Comparison of ENCODE assay signal across 24 cellular contexts in the genomic region with DNA sequence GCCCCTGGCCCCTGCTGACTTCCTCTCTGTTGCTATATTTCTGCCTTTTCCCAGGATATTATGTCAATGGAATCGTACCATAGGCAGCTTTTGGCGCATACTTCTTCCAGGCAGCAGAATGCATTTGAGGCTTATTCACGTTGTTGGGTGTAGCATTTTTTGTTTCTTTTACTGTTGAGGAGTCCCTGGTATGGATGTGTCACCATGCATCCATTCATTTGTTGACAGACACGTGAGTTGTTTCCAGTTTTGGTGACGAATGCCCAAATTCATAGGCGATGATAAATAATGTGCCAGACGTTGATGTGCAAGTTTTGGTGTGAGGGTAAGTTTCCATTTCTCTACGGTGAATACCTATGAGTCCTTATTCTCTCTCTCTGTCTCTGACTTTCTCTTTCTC. TPM values are rescaled to one million over a fixed set of nuclear protein-coding genes. Genes with fewer than 3 reads are reported as not detected.
"Had no signal": no experiment of that assay in that cellular context is flagged by ENCODE, and none has a peak within 500 bp of the region (broad histone marks: within the 10 kb centered on the region; RNA-seq: fewer than 3 reads in every experiment).

No MANE protein-coding gene starts in this region.

- H3K27ac ChIP-seq: gastrocnemius medialis, parathyroid adenoma, spleen had no signal

- H3K36me3 Mint-ChIP-seq: activated naive CD4-positive, alpha-beta T cell treated with anti-CD3 and anti-CD28 coated beads, Interleukin-2, amount 10 ng/mL, durations not matched to agents 7 days and 5 days; stimulated activated naive B cell treated with anti-CD40 and anti-IgM and Interleukin-4, amounts not matched to agents 10 μg/mL and 1 μg/mL and 100 μg/mL, for 72 hours had no signal

- H2AFZ ChIP-seq: parathyroid adenoma had no signal

- H3K27me3 ChIP-seq: gastrocnemius medialis had no signal

- H3K9me3 Mint-ChIP-seq: activated CD4-positive, alpha-beta T cell treated with anti-CD3 and anti-CD28 coated beads, Interleukin-2, amount 10 ng/mL, durations not matched to agents 7 days and 5 days; activated naive CD4-positive, alpha-beta T cell treated with anti-CD3 and anti-CD28 coated beads, Interleukin-2, amount 10 ng/mL, durations not matched to agents 7 days and 5 days; activated naive CD8-positive, alpha-beta T cell treated with anti-CD3 and anti-CD28 coated beads, Interleukin-2, amount 50 U/mL, for 24 hours; nephron; stimulated activated naive B cell treated with anti-CD40 and anti-IgM and Interleukin-4, amounts not matched to agents 10 μg/mL and 1 μg/mL and 100 μg/mL, for 72 hours had no signal

- H3K4me1 ChIP-seq: gastrocnemius medialis, parathyroid adenoma had no signal

- H3K9me3 ChIP-seq: gastrocnemius medialis had no signal

- H3K36me3 ChIP-seq: gastrocnemius medialis, spleen had no signal

- H3K4me3 ChIP-seq: gastrocnemius medialis, lung, spleen had no signal

- ATAC-seq: activated CD4-positive, CD25-positive, alpha-beta regulatory T cell treated with anti-CD3 and anti-CD28 coated beads, Interleukin-2, amount 50 U/mL, for 24 hours; activated CD8-positive, alpha-beta T cell treated with anti-CD3 and anti-CD28 coated beads, Interleukin-2, amount 10 ng/mL, durations not matched to agents 7 days and 5 days; activated naive CD8-positive, alpha-beta T cell treated with anti-CD3 and anti-CD28 coated beads, Interleukin-2, amount 50 U/mL, for 24 hours; gastrocnemius medialis; left lobe of liver; sciatic nerve; stimulated activated naive B cell treated with anti-CD40 and anti-IgM and Interleukin-4, amounts not matched to agents 10 μg/mL and 1 μg/mL and 100 μg/mL, for 72 hours had no signal

- H3K9ac ChIP-seq: parathyroid adenoma had no signal

- DNase-seq: activated CD4-positive, alpha-beta T cell treated with anti-CD3 and anti-CD28 coated beads, Interleukin-2, amount 10 ng/mL, durations not matched to agents 7 days and 5 days; activated CD8-positive, alpha-beta memory T cell treated with anti-CD3 and anti-CD28 coated beads, Interleukin-2, amount 50 U/mL, for 4 hours; activated CD8-positive, alpha-beta T cell treated with anti-CD3 and anti-CD28 coated beads, Interleukin-2, amount 10 ng/mL, durations not matched to agents 7 days and 5 days; activated effector memory CD4-positive, alpha-beta T cell treated with Interleukin-2 at 50 U/mL for 16 hours; activated naive CD4-positive, alpha-beta T cell treated with anti-CD3 and anti-CD28 coated beads, Interleukin-2, amount 10 ng/mL, durations not matched to agents 7 days and 5 days; activated naive CD8-positive, alpha-beta T cell treated with anti-CD3 and anti-CD28 coated beads, Interleukin-2, amount 50 U/mL, for 24 hours; activated T-cell treated with anti-CD3 and anti-CD28 coated beads, Interleukin-2, amount 50 U/mL, for 48 hours; anterior cingulate cortex; cerebellar nuclear complex; effector CD4-positive, alpha-beta T cell; gastrocnemius medialis; head of caudate nucleus; kidney; midbrain; spleen; stimulated activated naive B cell treated with anti-CD40 and anti-IgM and Interleukin-4, amounts not matched to agents 10 μg/mL and 1 μg/mL and 100 μg/mL, for 72 hours had no signal

- H3K4me3 Mint-ChIP-seq: activated CD4-positive, alpha-beta T cell treated with anti-CD3 and anti-CD28 coated beads, Interleukin-2, amount 10 ng/mL, durations not matched to agents 7 days and 5 days; activated CD8-positive, alpha-beta T cell treated with anti-CD3 and anti-CD28 coated beads, Interleukin-2, amount 10 ng/mL, durations not matched to agents 7 days and 5 days; activated naive CD4-positive, alpha-beta T cell treated with anti-CD3 and anti-CD28 coated beads, Interleukin-2, amount 10 ng/mL, durations not matched to agents 7 days and 5 days; activated naive CD8-positive, alpha-beta T cell treated with anti-CD3 and anti-CD28 coated beads, Interleukin-2, amount 50 U/mL, for 24 hours; nephron; stimulated activated naive B cell treated with anti-CD40 and anti-IgM and Interleukin-4, amounts not matched to agents 10 μg/mL and 1 μg/mL and 100 μg/mL, for 72 hours had no signal

- H3K27ac Mint-ChIP-seq: activated CD4-positive, alpha-beta T cell treated with anti-CD3 and anti-CD28 coated beads, Interleukin-2, amount 10 ng/mL, durations not matched to agents 7 days and 5 days; activated CD8-positive, alpha-beta T cell treated with anti-CD3 and anti-CD28 coated beads, Interleukin-2, amount 10 ng/mL, durations not matched to agents 7 days and 5 days; activated naive CD4-positive, alpha-beta T cell treated with anti-CD3 and anti-CD28 coated beads, Interleukin-2, amount 10 ng/mL, durations not matched to agents 7 days and 5 days; activated naive CD8-positive, alpha-beta T cell treated with anti-CD3 and anti-CD28 coated beads, Interleukin-2, amount 50 U/mL, for 24 hours; stimulated activated naive B cell treated with anti-CD40 and anti-IgM and Interleukin-4, amounts not matched to agents 10 μg/mL and 1 μg/mL and 100 μg/mL, for 72 hours had no signal

- H3K79me2 ChIP-seq: parathyroid adenoma had no signal

RNA-seq across cellular contexts. Expression of a gene that starts 5.0 kb away (rescaled TPM):
- total RNA-seq: activated CD4-positive, alpha-beta T cell treated with anti-CD3 and anti-CD28 coated beads, Interleukin-2, amount 10 ng/mL, durations not matched to agents 7 days and 5 days; activated CD8-positive, alpha-beta T cell treated with anti-CD3 and anti-CD28 coated beads, Interleukin-2, amount 10 ng/mL, durations not matched to agents 7 days and 5 days; bronchial epithelial cell; gastrocnemius medialis; kidney; left lobe of liver; lung; sciatic nerve; spleen; urinary bladder had no signal

RNA-seq across cellular contexts. Expression of a gene that starts 24.9 kb away (rescaled TPM):
- total RNA-seq: bronchial epithelial cell had no signal

RNA-seq across cellular contexts. Expression of a gene that starts 58.2 kb away (rescaled TPM):
- total RNA-seq: bronchial epithelial cell had no signal
